ENCODE assay signal across 1 cellular context in genomic region chr20:53677447-53678314, GRCh38.
TF ChIP-seq lines count a peak whose summit lies in the region.

No MANE protein-coding gene starts in this region.

TF ChIP-seq in HepG2, 621 proteins besides CTCF, POLR2A, EP300 and RAD21 (continued from another document and continues in another):
- no peak for TF ChIP-seq GMEB2 (CRISPR knock-in tag; IDR thresholded peaks at IDR 0.05; ENCODE audit: low read depth)
- TF ChIP-seq BRCA1 (CRISPR knock-in tag; IDR thresholded peaks at IDR 0.05) = peak; percentile 26; the same call in 1 of the 2 replicates
- TF ChIP-seq KMT2A (CRISPR knock-in tag; IDR thresholded peaks at IDR 0.05) = peak; percentile 81; the same call in 1 of the 2 replicates
- no peak; the same call in 1 of the 2 replicates for TF ChIP-seq ZNF414 (CRISPR knock-in tag; IDR thresholded peaks at IDR 0.05)
- TF ChIP-seq ZNF318 (CRISPR knock-in tag; IDR thresholded peaks at IDR 0.05) = no peak
- TF ChIP-seq TBX2 (CRISPR knock-in tag; IDR thresholded peaks at IDR 0.05; ENCODE audit: borderline replicate concordance) = peak; percentile 94
- 0 out of 2 replicates have a peak, but pooled peaks have one; percentile 45 for TF ChIP-seq ZNF747 (CRISPR knock-in tag; IDR thresholded peaks at IDR 0.05; ENCODE audit: borderline replicate concordance)
- TF ChIP-seq XBP1 (CRISPR knock-in tag; IDR thresholded peaks at IDR 0.05) = no peak
- peak; percentile 90 for TF ChIP-seq NCOR1 (IDR thresholded peaks at IDR 0.05; ENCODE audit: borderline replicate concordance, low read length)
- no peak for TF ChIP-seq ZNF720 (CRISPR knock-in tag; IDR thresholded peaks at IDR 0.05)
- TF ChIP-seq KAT8 (CRISPR knock-in tag; IDR thresholded peaks at IDR 0.05) = peak; percentile 71
- peak; percentile 22 for TF ChIP-seq ZSCAN9 (CRISPR knock-in tag; IDR thresholded peaks at IDR 0.05; ENCODE audit: borderline replicate concordance)
- peak; percentile 55 for TF ChIP-seq FOSL2 (CRISPR knock-in tag; IDR thresholded peaks at IDR 0.05)
- no peak for TF ChIP-seq PHB2 (IDR thresholded peaks at IDR 0.05; ENCODE audit: partially characterized antibody)
- peak; percentile 64; the same call in 1 of the 2 replicates for TF ChIP-seq ZNF12 (CRISPR knock-in tag; IDR thresholded peaks at IDR 0.05)
- 0 out of 2 replicates have a peak, but pooled peaks have one; percentile 70 for TF ChIP-seq SPEN (CRISPR knock-in tag; IDR thresholded peaks at IDR 0.05; ENCODE audit: low read depth)
- TF ChIP-seq MTF2 (CRISPR knock-in tag; IDR thresholded peaks at IDR 0.05; ENCODE audit: borderline replicate concordance) = 0 out of 2 replicates have a peak, but pooled peaks have one; percentile 39
- TF ChIP-seq SKIL (CRISPR knock-in tag; IDR thresholded peaks at IDR 0.05; ENCODE audit: borderline replicate concordance) = peak; percentile 47; the same call in 1 of the 2 replicates
- TF ChIP-seq ZNF136 (CRISPR knock-in tag; IDR thresholded peaks at IDR 0.05; ENCODE audit: low read depth) = peak; percentile 97
- peak in 1 of 2 experiments; percentile 62; a peak in 2 of 4 replicates for TF ChIP-seq REST (IDR thresholded peaks at IDR 0.05; ENCODE audit: borderline replicate concordance in 1 of 2, low read depth in 1 of 2, low read length in 2 of 2)
- TF ChIP-seq ONECUT2 (CRISPR knock-in tag; IDR thresholded peaks at IDR 0.05) = peak; percentile 63; the same call in 1 of the 2 replicates
- TF ChIP-seq LRRFIP1 (CRISPR knock-in tag; conservative IDR thresholded peaks at IDR 0.05) = no peak
- TF ChIP-seq HMG20B (CRISPR knock-in tag; conservative IDR thresholded peaks at IDR 0.05) = peak; percentile 66; the same call in 1 of the 2 replicates
- TF ChIP-seq CSRNP1 (CRISPR knock-in tag; IDR thresholded peaks at IDR 0.05) = no peak
- TF ChIP-seq RXRB (CRISPR knock-in tag; IDR thresholded peaks at IDR 0.05; ENCODE audit: borderline replicate concordance) = peak; percentile 68
- peak; percentile 92 for TF ChIP-seq PHF5A (CRISPR knock-in tag; IDR thresholded peaks at IDR 0.05; ENCODE audit: low read depth, unreplicated experiment)
- TF ChIP-seq TSC22D2 (CRISPR knock-in tag; IDR thresholded peaks at IDR 0.05; ENCODE audit: borderline replicate concordance) = no peak; the same call in 1 of the 2 replicates
- TF ChIP-seq POLR2AphosphoS2 (IDR thresholded peaks at IDR 0.05; ENCODE audit: low read depth, low read length) = no peak
- no peak; the same call in 1 of the 2 replicates for TF ChIP-seq ZSCAN31 (CRISPR knock-in tag; IDR thresholded peaks at IDR 0.05; ENCODE audit: low read depth)
- no peak for TF ChIP-seq ZNF776 (CRISPR knock-in tag; IDR thresholded peaks at IDR 0.05)
- peak; percentile 91 for TF ChIP-seq POGK (CRISPR knock-in tag; conservative IDR thresholded peaks at IDR 0.05)
- peak; percentile 90 for TF ChIP-seq AHR (CRISPR knock-in tag; IDR thresholded peaks at IDR 0.05)
